Comparison of ENCODE assay signal across 13 cellular contexts in the genomic region with DNA sequence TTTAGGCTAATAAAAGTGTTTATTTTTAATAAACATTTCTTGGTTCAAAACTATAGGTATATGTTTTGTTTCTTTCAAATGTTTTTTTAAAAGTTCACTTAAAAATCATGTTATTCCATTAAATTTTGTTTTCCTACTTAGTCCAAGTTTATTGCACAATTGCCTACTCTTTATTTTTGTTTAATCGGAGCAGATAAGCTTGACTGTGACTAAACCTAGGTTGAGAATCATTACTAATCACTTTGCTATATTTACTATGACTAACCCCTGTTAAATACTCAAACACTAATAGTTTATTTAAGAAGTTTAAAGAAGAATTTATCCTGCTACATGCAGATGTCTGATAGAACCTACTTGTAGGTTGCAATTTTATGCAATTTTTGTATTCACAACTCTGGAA. TPM values are rescaled to one million over a fixed set of nuclear protein-coding genes. Genes with fewer than 3 reads are reported as not detected.
A peak's percentile ranks its signal among the peaks of the same experiment; 100 is the strongest.
DNase-seq lines count a peak whose midpoint lies in the region; ATAC-seq, FAIRE-seq and TF ChIP-seq lines count a peak whose summit lies in the region.
"Had no signal": no experiment of that assay in that cellular context is flagged by ENCODE, and none has a peak within 500 bp of the region (broad histone marks: within the 10 kb centered on the region; RNA-seq: fewer than 3 reads in every experiment).

No MANE protein-coding gene starts in this region.

- no peak for TF ChIP-seq RAD21 in SK-N-SH (IDR thresholded peaks at IDR 0.05; ENCODE audit: low read length)

- peaks cover 3% of the 10 kb centered on the region for H3K9me3 Mint-ChIP-seq in astrocyte (ENCODE audit: unreplicated experiment)
- H3K9me3 Mint-ChIP-seq: T-helper 1 cell treated with Interleukin-12 subunit alpha and Interleukin-12 subunit beta and Interleukin-4 antibody, amounts not matched to agents 30 μg/mL and 1 μg/mL, for 36 hours had no signal

- H3K9me3 ChIP-seq in HEK293 (ENCODE audit: control insufficient read depth, insufficient read depth, low read depth, low read length) = no peaks in the 10 kb centered on the region
- no peaks in the 10 kb centered on the region for H3K9me3 ChIP-seq in astrocyte (ENCODE audit: insufficient read depth, low read depth, low read length)
- H3K9me3 ChIP-seq in gastroesophageal sphincter = no peaks in the 10 kb centered on the region
- no peaks in the 10 kb centered on the region for H3K9me3 ChIP-seq in smooth muscle cell (replicated peaks; ENCODE audit: low read depth)
- no peaks in the 10 kb centered on the region for H3K9me3 ChIP-seq in SK-N-SH
- H3K9me3 ChIP-seq: sigmoid colon had no signal

- no peaks in the 10 kb centered on the region for H3K36me3 Mint-ChIP-seq in astrocyte (ENCODE audit: low read depth, unreplicated experiment)

- ATAC-seq in gastroesophageal sphincter = peak; percentile 55

- H3K4me3 Mint-ChIP-seq in astrocyte (ENCODE audit: unreplicated experiment) = no peak overlapping the region
- H3K4me3 Mint-ChIP-seq: T-helper 1 cell treated with Interleukin-12 subunit alpha and Interleukin-12 subunit beta and Interleukin-4 antibody, amounts not matched to agents 30 μg/mL and 1 μg/mL, for 36 hours had no signal

- FAIRE-seq in astrocyte (lab: Jason Lieb, UNC) = no peak

- H3K9me2 ChIP-seq in SK-N-SH = no peaks in the 10 kb centered on the region

- CTCF ChIA-PET in HEK293 (lab: Yijun Ruan, JAX) = interaction anchor here (0.9 to 1.5 kb wide), 2 partner anchors 18 kb away, joined by 4 to 9 read pairs; no protein-coding TSS in a partner anchor
- CTCF ChIA-PET in SK-N-SH (lab: Yijun Ruan, JAX) = interaction anchor here (0.6 kb wide), 1 partner anchor 18 kb away, joined by 4 read pairs; a partner anchor contains a TSS

- H3K27ac ChIP-seq in HEK293 (ENCODE audit: extremely low read depth, low read depth, low read length) (no peak overlapping the region), astrocyte (ENCODE audit: low read depth, low read length) (peak overlapping the region; percentile 50), gastroesophageal sphincter (no peak overlapping the region), smooth muscle cell (ENCODE audit: low read depth) (peak overlapping the region; percentile 90), SK-N-SH (ENCODE audit: low read depth in 2 of 2, low read length in 1 of 2) (no peak overlapping the region)

- no peak overlapping the region for H2AFZ ChIP-seq in astrocyte (ENCODE audit: low read depth, low read length)
- no peak overlapping the region for H2AFZ ChIP-seq in smooth muscle cell (ENCODE audit: low read depth)
- no peak overlapping the region for H2AFZ ChIP-seq in SK-N-SH (ENCODE audit: low read depth)

- H3K27me3 ChIP-seq in astrocyte (ENCODE audit: insufficient read depth, low read length) = no peaks in the 10 kb centered on the region
- H3K27me3 ChIP-seq in gastroesophageal sphincter = no peaks in the 10 kb centered on the region
- H3K27me3 ChIP-seq in smooth muscle cell (ENCODE audit: low read depth) = no peaks in the 10 kb centered on the region
- no peaks in the 10 kb centered on the region for H3K27me3 ChIP-seq in SK-N-SH (ENCODE audit: insufficient read depth)
- H3K27me3 ChIP-seq: sigmoid colon had no signal

- H3K79me2 ChIP-seq in astrocyte (ENCODE audit: insufficient read depth, low read length) (peaks cover 93% of the 10 kb centered on the region), smooth muscle cell (ENCODE audit: low read depth) (peaks cover 91% of the 10 kb centered on the region), SK-N-SH (ENCODE audit: insufficient read depth) (peaks cover 73% of the 10 kb centered on the region)

- H3K4me3 ChIP-seq in HEK293 (ENCODE audit: low read depth, low read length) (no peak overlapping the region), astrocyte (ENCODE audit: insufficient read depth, low read depth, low read length) (no peak overlapping the region), gastroesophageal sphincter (no peak overlapping the region), smooth muscle cell (no peak overlapping the region), SK-N-SH (ENCODE audit: low read depth in 2 of 2, low read length in 1 of 2) (no peak overlapping the region)
- H3K4me3 ChIP-seq: sigmoid colon had no signal

- 38 to 63% methylated on average over 1 of the region's 1 CpG for WGBS in gastroesophageal sphincter (ENCODE audit: low coverage in 1 of 2), 2 donors
- 19% methylated on average over 1 of the region's 1 CpG for WGBS in smooth muscle cell (ENCODE audit: low lambda C conversion rate)
- 58% methylated on average over 1 of the region's 1 CpG for WGBS in SK-N-SH (ENCODE audit: low lambda C conversion rate)

- peak; percentile 82 for DNase-seq in astrocyte (ENCODE audit: low read depth)
- no peak for DNase-seq in smooth muscle cell (lab: John Stamatoyannopoulos, UW; ENCODE audit: unreplicated experiment)
- no peak for DNase-seq in SK-N-SH
- no peak for DNase-seq in HPDE6-E6E7 (ENCODE audit: extremely low spot score)
- DNase-seq in retina = no peak
- DNase-seq: activated CD4-positive, alpha-beta T cell treated with anti-CD3 and anti-CD28 coated beads, Interleukin-2, amount 50 U/mL, for 4 hours; activated effector memory CD4-positive, alpha-beta T cell treated with Interleukin-2 at 50 U/mL for 16 hours; erythroblast; islet precursor cell; sigmoid colon had no signal

- TF ChIP-seq EP300 in gastroesophageal sphincter (IDR thresholded peaks at IDR 0.05) = no peak
- no peak for TF ChIP-seq EP300 in SK-N-SH (IDR thresholded peaks at IDR 0.05; ENCODE audit: borderline replicate concordance in 1 of 2, low read depth in 1 of 2, low read length in 1 of 2)

- no peak for TF ChIP-seq CTCF in HEK293 (tag by site-specific recombination; IDR thresholded peaks at IDR 0.05)
- no peak for TF ChIP-seq CTCF in astrocyte (IDR thresholded peaks at IDR 0.05; ENCODE audit: insufficient read depth, low read depth, low read length)
- TF ChIP-seq CTCF in gastroesophageal sphincter (IDR thresholded peaks at IDR 0.05) = no peak
- no peak for TF ChIP-seq CTCF in smooth muscle cell (IDR thresholded peaks at IDR 0.05; ENCODE audit: borderline replicate concordance, insufficient read depth, poor library complexity, severe bottlenecking)
- no peak for TF ChIP-seq CTCF in SK-N-SH (IDR thresholded peaks at IDR 0.05)

- POLR2A ChIA-PET in HEK293 (lab: Yijun Ruan, JAX) = no interaction called here
- POLR2A ChIA-PET in SK-N-SH (lab: Yijun Ruan, JAX) = no interaction called here

- H3K4me1 ChIP-seq in HEK293 (ENCODE audit: control insufficient read depth, insufficient read depth, low read length) (peaks cover 6% of the 10 kb centered on the region), astrocyte (ENCODE audit: insufficient read depth, low read length) (peaks cover 21% of the 10 kb centered on the region), gastroesophageal sphincter (peaks cover 2 to 42% (median 12%) of the 10 kb centered on the region in 3 donors), smooth muscle cell (ENCODE audit: low read depth) (peaks cover 33% of the 10 kb centered on the region), SK-N-SH (ENCODE audit: control insufficient read depth in 1 of 2, insufficient read depth in 2 of 2, low read depth in 1 of 2, low read length in 1 of 2) (peaks cover 9 to 10% of the 10 kb centered on the region in 2 experiments; a peak in 3 of 4 replicates)

- peaks cover 8% of the 10 kb centered on the region for H4K20me1 ChIP-seq in astrocyte (ENCODE audit: insufficient read depth, low read length)
- H4K20me1 ChIP-seq in smooth muscle cell (ENCODE audit: low read depth) = peaks cover 19% of the 10 kb centered on the region
- H4K20me1 ChIP-seq in SK-N-SH (ENCODE audit: insufficient read depth) = no peaks in the 10 kb centered on the region; the same call in 1 of the 2 replicates

- no peak overlapping the region for H3K27ac Mint-ChIP-seq in astrocyte (ENCODE audit: unreplicated experiment)
- H3K27ac Mint-ChIP-seq: T-helper 1 cell treated with Interleukin-12 subunit alpha and Interleukin-12 subunit beta and Interleukin-4 antibody, amounts not matched to agents 30 μg/mL and 1 μg/mL, for 36 hours had no signal

- no peak for TF ChIP-seq POLR2A in gastroesophageal sphincter (IDR thresholded peaks at IDR 0.05)

- H3K4me2 ChIP-seq in astrocyte (ENCODE audit: low read length) = peak overlapping the region; percentile 59
- H3K4me2 ChIP-seq in smooth muscle cell = peak overlapping the region; percentile 78
- H3K4me2 ChIP-seq in SK-N-SH = no peak overlapping the region

- H3K9ac ChIP-seq in astrocyte (ENCODE audit: low read length) (peak overlapping the region; percentile 41), smooth muscle cell (ENCODE audit: low read depth) (peak overlapping the region; percentile 16), SK-N-SH (no peak overlapping the region)

- H3F3A ChIP-seq in smooth muscle cell (ENCODE audit: low read depth) (no peaks in the 10 kb centered on the region), SK-N-SH (replicated peaks; ENCODE audit: insufficient read depth) (no peaks in the 10 kb centered on the region)

- H3K36me3 ChIP-seq in HEK293 (ENCODE audit: control insufficient read depth in 2 of 2, insufficient read depth in 1 of 2, low read length in 2 of 2) (no peaks in the 10 kb centered on the region; a peak in 1 of 3 replicates), astrocyte (ENCODE audit: insufficient read depth, low read length) (no peaks in the 10 kb centered on the region), gastroesophageal sphincter (no peaks in the 10 kb centered on the region), smooth muscle cell (ENCODE audit: low read depth) (no peaks in the 10 kb centered on the region), SK-N-SH (replicated peaks in 1 of 2; ENCODE audit: control insufficient read depth in 1 of 2, insufficient read depth in 2 of 2, low read length in 1 of 2) (no peaks in the 10 kb centered on the region)
- H3K36me3 ChIP-seq: sigmoid colon had no signal

- peaks cover 25% of the 10 kb centered on the region for H3K4me1 Mint-ChIP-seq in astrocyte (ENCODE audit: low read depth, unreplicated experiment)

- H3K27me3 Mint-ChIP-seq in astrocyte (ENCODE audit: low read depth, unreplicated experiment) = no peaks in the 10 kb centered on the region

TF ChIP-seq in SK-N-SH, 30 proteins besides CTCF, POLR2A, EP300 and RAD21:
- TF ChIP-seq TAF1 (IDR thresholded peaks at IDR 0.05; ENCODE audit: borderline replicate concordance, low read depth, low read length) = no peak

RNA-seq across cellular contexts. Expression of a gene that starts 18.8 kb away (rescaled TPM):
- total RNA-seq in astrocyte (20.3 and 22.1 TPM in 2 replicates), gastroesophageal sphincter (10 to 100 TPM; 23.0 to 29.3 (median 26.8) TPM), smooth muscle cell (26.8 and 29.5 TPM in 2 replicates)
- polyA plus RNA-seq in smooth muscle cell (14.3 and 17.2 TPM in 2 replicates), SK-N-SH (2012; rRNA removed) (6.8 and 7.1 TPM in 2 replicates)
- polyA plus RNA-seq in SK-N-SH (2012; cell fraction: cytosol; rRNA removed) = 6.1 and 7.1 TPM in 2 replicates
- polyA plus RNA-seq in SK-N-SH (2012; cell fraction: nucleus; rRNA removed) = 21.1 and 27.5 TPM in 2 replicates

Comparison
In these comparisons a context has a peak if more than half of its experiments do, and no peak if none do; other contexts are left out.
1. H3K27ac ChIP-seq: peak in astrocyte (single experiment) and smooth muscle cell (single experiment); none in HEK293 (single experiment), gastroesophageal sphincter (0 of 4) and SK-N-SH (0 of 2).